1 cellular context compared by ENCODE assay signal in the genomic region with DNA sequence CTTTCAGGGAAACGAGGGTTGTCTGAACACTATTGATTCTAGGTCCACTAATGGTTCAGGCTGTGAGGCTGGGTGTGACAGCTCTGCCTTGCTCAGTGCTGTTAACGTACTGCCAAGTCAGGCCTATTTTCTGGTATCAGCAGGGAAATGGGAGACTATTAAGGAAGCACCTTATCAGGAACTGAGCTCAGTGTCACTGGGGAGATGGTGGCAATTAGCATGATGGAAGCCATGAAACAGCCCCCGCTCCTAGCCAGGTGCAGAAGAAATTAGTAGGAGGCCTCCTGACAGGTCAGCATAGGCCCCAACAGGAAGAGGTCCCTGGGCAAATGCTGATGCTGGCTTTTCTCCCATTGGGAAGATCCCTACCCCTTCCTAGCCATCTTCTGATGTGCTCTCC.
TF ChIP-seq lines count a peak whose summit lies in the region.

No MANE protein-coding gene starts in this region.

TF ChIP-seq in K562, 482 proteins besides CTCF, POLR2A, EP300 and RAD21 (continued from another document and continues in another):
- TF ChIP-seq, protein P1, sequence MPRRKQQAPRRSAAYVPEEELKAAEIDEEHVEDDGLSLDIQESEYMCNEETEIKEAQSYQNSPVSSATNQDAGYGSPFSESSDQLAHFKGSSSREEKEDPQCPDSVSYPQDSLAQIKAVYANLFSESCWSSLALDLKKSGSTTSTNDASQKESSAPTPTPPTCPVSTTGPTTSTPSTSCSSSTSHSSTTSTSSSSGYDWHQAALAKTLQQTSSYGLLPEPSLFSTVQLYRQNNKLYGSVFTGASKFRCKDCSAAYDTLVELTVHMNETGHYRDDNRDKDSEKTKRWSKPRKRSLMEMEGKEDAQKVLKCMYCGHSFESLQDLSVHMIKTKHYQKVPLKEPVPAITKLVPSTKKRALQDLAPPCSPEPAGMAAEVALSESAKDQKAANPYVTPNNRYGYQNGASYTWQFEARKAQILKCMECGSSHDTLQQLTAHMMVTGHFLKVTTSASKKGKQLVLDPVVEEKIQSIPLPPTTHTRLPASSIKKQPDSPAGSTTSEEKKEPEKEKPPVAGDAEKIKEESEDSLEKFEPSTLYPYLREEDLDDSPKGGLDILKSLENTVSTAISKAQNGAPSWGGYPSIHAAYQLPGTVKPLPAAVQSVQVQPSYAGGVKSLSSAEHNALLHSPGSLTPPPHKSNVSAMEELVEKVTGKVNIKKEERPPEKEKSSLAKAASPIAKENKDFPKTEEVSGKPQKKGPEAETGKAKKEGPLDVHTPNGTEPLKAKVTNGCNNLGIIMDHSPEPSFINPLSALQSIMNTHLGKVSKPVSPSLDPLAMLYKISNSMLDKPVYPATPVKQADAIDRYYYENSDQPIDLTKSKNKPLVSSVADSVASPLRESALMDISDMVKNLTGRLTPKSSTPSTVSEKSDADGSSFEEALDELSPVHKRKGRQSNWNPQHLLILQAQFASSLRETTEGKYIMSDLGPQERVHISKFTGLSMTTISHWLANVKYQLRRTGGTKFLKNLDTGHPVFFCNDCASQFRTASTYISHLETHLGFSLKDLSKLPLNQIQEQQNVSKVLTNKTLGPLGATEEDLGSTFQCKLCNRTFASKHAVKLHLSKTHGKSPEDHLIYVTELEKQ (CRISPR knock-in tag; IDR thresholded peaks at IDR 0.05), result 0 out of 2 replicates have a peak, but pooled peaks have one; percentile 41
- no peak for TF ChIP-seq ZC3H11A (IDR thresholded peaks at IDR 0.05; ENCODE audit: low read depth, low read length)
- TF ChIP-seq PHTF2 (CRISPR knock-in tag; IDR thresholded peaks at IDR 0.05), result no peak
- TF ChIP-seq MLLT1 (IDR thresholded peaks at IDR 0.05), result no peak
- no peak for TF ChIP-seq FOXM1 (IDR thresholded peaks at IDR 0.05; ENCODE audit: low read depth)
- no peak for TF ChIP-seq FOXM1 (CRISPR knock-in tag; IDR thresholded peaks at IDR 0.05; ENCODE audit: low read depth)
- no peak for TF ChIP-seq ZKSCAN1 (IDR thresholded peaks at IDR 0.05; ENCODE audit: low read depth, low read length)
- TF ChIP-seq, protein P2, sequence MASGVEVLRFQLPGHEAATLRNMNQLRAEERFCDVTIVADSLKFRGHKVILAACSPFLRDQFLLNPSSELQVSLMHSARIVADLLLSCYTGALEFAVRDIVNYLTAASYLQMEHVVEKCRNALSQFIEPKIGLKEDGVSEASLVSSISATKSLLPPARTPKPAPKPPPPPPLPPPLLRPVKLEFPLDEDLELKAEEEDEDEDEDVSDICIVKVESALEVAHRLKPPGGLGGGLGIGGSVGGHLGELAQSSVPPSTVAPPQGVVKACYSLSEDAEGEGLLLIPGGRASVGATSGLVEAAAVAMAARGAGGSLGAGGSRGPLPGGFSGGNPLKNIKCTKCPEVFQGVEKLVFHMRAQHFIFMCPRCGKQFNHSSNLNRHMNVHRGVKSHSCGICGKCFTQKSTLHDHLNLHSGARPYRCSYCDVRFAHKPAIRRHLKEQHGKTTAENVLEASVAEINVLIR (CRISPR knock-in tag; IDR thresholded peaks at IDR 0.05), result peak; percentile 59
- TF ChIP-seq NELFE (IDR thresholded peaks at IDR 0.05; ENCODE audit: insufficient read depth, insufficient read length), result no peak
- peak; percentile 35; the same call in 1 of the 2 replicates for TF ChIP-seq HDAC8 (tag; IDR thresholded peaks at IDR 0.05)
- peak; percentile 88 for TF ChIP-seq SMAD4 (CRISPR knock-in tag; conservative IDR thresholded peaks at IDR 0.05)
- TF ChIP-seq CTBP1 (IDR thresholded peaks at IDR 0.05; ENCODE audit: borderline replicate concordance), result no peak
- TF ChIP-seq ZBTB7A (IDR thresholded peaks at IDR 0.05; ENCODE audit: borderline replicate concordance, control insufficient read depth, low read depth, low read length), result no peak
- no peak for TF ChIP-seq SNIP1 (IDR thresholded peaks at IDR 0.05; ENCODE audit: low read depth)
- TF ChIP-seq, protein P3, sequence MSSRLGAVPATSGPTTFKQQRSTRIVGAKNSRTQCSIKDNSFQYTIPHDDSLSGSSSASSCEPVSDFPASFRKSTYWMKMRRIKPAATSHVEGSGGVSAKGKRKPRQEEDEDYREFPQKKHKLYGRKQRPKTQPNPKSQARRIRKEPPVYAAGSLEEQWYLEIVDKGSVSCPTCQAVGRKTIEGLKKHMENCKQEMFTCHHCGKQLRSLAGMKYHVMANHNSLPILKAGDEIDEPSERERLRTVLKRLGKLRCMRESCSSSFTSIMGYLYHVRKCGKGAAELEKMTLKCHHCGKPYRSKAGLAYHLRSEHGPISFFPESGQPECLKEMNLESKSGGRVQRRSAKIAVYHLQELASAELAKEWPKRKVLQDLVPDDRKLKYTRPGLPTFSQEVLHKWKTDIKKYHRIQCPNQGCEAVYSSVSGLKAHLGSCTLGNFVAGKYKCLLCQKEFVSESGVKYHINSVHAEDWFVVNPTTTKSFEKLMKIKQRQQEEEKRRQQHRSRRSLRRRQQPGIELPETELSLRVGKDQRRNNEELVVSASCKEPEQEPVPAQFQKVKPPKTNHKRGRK (tag; IDR thresholded peaks at IDR 0.05), result no peak
- peak; percentile 87 for TF ChIP-seq ZNF583 (CRISPR knock-in tag; IDR thresholded peaks at IDR 0.05)
- peak; percentile 91 for TF ChIP-seq ZNF311 (CRISPR knock-in tag; IDR thresholded peaks at IDR 0.05)
- no peak for TF ChIP-seq NR3C1 (CRISPR knock-in tag; IDR thresholded peaks at IDR 0.05)
- no peak for TF ChIP-seq ZBED1 (IDR thresholded peaks at IDR 0.05)
- TF ChIP-seq RBM17 (IDR thresholded peaks at IDR 0.05; ENCODE audit: borderline replicate concordance, low read depth, low read length), result no peak
- TF ChIP-seq OTX1 (CRISPR knock-in tag; IDR thresholded peaks at IDR 0.05), result no peak
- TF ChIP-seq, protein P4, sequence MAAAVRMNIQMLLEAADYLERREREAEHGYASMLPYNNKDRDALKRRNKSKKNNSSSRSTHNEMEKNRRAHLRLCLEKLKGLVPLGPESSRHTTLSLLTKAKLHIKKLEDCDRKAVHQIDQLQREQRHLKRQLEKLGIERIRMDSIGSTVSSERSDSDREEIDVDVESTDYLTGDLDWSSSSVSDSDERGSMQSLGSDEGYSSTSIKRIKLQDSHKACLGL (CRISPR knock-in tag; IDR thresholded peaks at IDR 0.05; ENCODE audit: borderline replicate concordance, poor library complexity, severe bottlenecking), result no peak
- TF ChIP-seq ZNF140 (CRISPR knock-in tag; IDR thresholded peaks at IDR 0.05), result no peak
- peak; percentile 68 for TF ChIP-seq TCFL5 (CRISPR knock-in tag; conservative IDR thresholded peaks at IDR 0.05)
- no peak for TF ChIP-seq ZNF764 (CRISPR knock-in tag; IDR thresholded peaks at IDR 0.05; ENCODE audit: low read depth)
- no peak for TF ChIP-seq ZHX1 (conservative IDR thresholded peaks at IDR 0.05; ENCODE audit: low read length)
- no peak for TF ChIP-seq SRSF9 (IDR thresholded peaks at IDR 0.05; ENCODE audit: borderline replicate concordance, low read depth, low read length)
- TF ChIP-seq GTF2E2 (tag; IDR thresholded peaks at IDR 0.05), result no peak
- TF ChIP-seq NUFIP1 (IDR thresholded peaks at IDR 0.05; ENCODE audit: partially characterized antibody), result no peak
- no peak for TF ChIP-seq ESRRA (IDR thresholded peaks at IDR 0.05; ENCODE audit: borderline replicate concordance, low read depth)
- no peak for TF ChIP-seq PHF21A (IDR thresholded peaks at IDR 0.05; ENCODE audit: borderline replicate concordance, low read depth)
- TF ChIP-seq, protein P5, sequence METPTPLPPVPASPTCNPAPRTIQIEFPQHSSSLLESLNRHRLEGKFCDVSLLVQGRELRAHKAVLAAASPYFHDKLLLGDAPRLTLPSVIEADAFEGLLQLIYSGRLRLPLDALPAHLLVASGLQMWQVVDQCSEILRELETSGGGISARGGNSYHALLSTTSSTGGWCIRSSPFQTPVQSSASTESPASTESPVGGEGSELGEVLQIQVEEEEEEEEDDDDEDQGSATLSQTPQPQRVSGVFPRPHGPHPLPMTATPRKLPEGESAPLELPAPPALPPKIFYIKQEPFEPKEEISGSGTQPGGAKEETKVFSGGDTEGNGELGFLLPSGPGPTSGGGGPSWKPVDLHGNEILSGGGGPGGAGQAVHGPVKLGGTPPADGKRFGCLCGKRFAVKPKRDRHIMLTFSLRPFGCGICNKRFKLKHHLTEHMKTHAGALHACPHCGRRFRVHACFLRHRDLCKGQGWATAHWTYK (CRISPR knock-in tag; IDR thresholded peaks at IDR 0.05), result 0 out of 2 replicates have a peak, but pooled peaks have one; percentile 90
- TF ChIP-seq, protein P6, sequence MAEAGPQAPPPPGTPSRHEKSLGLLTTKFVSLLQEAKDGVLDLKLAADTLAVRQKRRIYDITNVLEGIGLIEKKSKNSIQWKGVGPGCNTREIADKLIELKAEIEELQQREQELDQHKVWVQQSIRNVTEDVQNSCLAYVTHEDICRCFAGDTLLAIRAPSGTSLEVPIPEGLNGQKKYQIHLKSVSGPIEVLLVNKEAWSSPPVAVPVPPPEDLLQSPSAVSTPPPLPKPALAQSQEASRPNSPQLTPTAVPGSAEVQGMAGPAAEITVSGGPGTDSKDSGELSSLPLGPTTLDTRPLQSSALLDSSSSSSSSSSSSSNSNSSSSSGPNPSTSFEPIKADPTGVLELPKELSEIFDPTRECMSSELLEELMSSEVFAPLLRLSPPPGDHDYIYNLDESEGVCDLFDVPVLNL (CRISPR knock-in tag; IDR thresholded peaks at IDR 0.05; ENCODE audit: low read depth), result no peak
- TF ChIP-seq ZNF586 (CRISPR knock-in tag; conservative IDR thresholded peaks at IDR 0.05), result no peak
- TF ChIP-seq SPI1 (IDR thresholded peaks at IDR 0.05; ENCODE audit: borderline replicate concordance, low read depth, low read length), result no peak
- TF ChIP-seq SIX5 (IDR thresholded peaks at IDR 0.05; ENCODE audit: borderline replicate concordance in 1 of 2, insufficient read depth in 1 of 2, low read depth in 1 of 2, low read length in 2 of 2), result no peak
- TF ChIP-seq HDAC6 (IDR thresholded peaks at IDR 0.05; ENCODE audit: low read depth, low read length), result no peak
- TF ChIP-seq, protein P7, sequence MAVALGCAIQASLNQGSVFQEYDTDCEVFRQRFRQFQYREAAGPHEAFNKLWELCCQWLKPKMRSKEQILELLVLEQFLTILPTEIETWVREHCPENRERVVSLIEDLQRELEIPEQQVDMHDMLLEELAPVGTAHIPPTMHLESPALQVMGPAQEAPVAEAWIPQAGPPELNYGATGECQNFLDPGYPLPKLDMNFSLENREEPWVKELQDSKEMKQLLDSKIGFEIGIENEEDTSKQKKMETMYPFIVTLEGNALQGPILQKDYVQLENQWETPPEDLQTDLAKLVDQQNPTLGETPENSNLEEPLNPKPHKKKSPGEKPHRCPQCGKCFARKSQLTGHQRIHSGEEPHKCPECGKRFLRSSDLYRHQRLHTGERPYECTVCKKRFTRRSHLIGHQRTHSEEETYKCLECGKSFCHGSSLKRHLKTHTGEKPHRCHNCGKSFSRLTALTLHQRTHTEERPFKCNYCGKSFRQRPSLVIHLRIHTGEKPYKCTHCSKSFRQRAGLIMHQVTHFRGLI (CRISPR knock-in tag; IDR thresholded peaks at IDR 0.05), result 0 out of 2 replicates have a peak, but pooled peaks have one; percentile 25
- no peak for TF ChIP-seq ZNF146 (CRISPR knock-in tag; IDR thresholded peaks at IDR 0.05; ENCODE audit: unreplicated experiment)
- no peak for TF ChIP-seq HDAC3 (IDR thresholded peaks at IDR 0.05; ENCODE audit: borderline replicate concordance, partially characterized antibody)
- TF ChIP-seq, protein P8, sequence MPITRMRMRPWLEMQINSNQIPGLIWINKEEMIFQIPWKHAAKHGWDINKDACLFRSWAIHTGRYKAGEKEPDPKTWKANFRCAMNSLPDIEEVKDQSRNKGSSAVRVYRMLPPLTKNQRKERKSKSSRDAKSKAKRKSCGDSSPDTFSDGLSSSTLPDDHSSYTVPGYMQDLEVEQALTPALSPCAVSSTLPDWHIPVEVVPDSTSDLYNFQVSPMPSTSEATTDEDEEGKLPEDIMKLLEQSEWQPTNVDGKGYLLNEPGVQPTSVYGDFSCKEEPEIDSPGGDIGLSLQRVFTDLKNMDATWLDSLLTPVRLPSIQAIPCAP (CRISPR knock-in tag; IDR thresholded peaks at IDR 0.05; ENCODE audit: borderline replicate concordance), result no peak
- 0 out of 2 replicates have a peak, but pooled peaks have one; percentile 35 for TF ChIP-seq MEF2D (tag; conservative IDR thresholded peaks at IDR 0.05; ENCODE audit: low read depth)
- peak; percentile 72; the same call in 1 of the 2 replicates for TF ChIP-seq ZBTB17 (CRISPR knock-in tag; IDR thresholded peaks at IDR 0.05)
